13 cellular contexts compared by ENCODE assay signal in the genomic region with DNA sequence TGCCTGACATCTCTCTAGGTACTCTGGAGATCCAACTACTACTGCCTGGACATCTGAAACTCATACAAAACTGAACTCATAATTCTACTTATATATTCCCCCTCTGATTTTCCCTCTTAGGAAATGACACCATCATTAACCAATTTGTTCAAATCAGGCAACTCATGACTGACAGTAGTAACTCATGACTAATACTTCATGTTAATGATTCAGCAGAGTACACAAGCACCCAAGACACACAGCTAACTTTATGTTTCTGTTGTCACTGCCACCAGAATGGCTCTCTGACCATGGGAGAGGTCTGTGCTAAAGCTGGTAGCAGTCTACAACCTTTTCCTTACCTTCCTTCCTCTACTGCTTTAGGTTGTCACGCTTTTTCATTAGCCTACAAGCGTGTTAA.
DNase-seq lines count a peak whose midpoint lies in the region; ATAC-seq and TF ChIP-seq lines count a peak whose summit lies in the region.
"Had no signal": no experiment of that assay in that cellular context is flagged by ENCODE, and none has a peak within 500 bp of the region (broad histone marks: within the 10 kb centered on the region; RNA-seq: fewer than 3 reads in every experiment).

No MANE protein-coding gene starts in this region.

- WGBS in gastroesophageal sphincter (ENCODE audit: low coverage in 1 of 2), 2 donors, result 90 to 97% methylated on average over 2 of the region's 2 CpGs

- TF ChIP-seq EP300 in gastroesophageal sphincter (IDR thresholded peaks at IDR 0.05), result no peak

- H3K36me3 Mint-ChIP-seq in central memory CD8-positive, alpha-beta T cell (ENCODE audit: insufficient read depth), result peaks cover 50% of the 10 kb centered on the region

- peak; percentile 60 for DNase-seq in Caki2 (ENCODE audit: low read depth)
- DNase-seq in HS-5 (ENCODE audit: low read depth), result peak; percentile 22
- DNase-seq in central memory CD8-positive, alpha-beta T cell (ENCODE audit: low spot score in 2 of 2), result no peak
- DNase-seq in myocyte (ENCODE audit: low read depth), result peak; percentile 8
- no peak for DNase-seq in GM19240 (ENCODE audit: insufficient read length, low spot score)
- no peak for DNase-seq in iPS-NIHi7 (ENCODE audit: extremely low spot score)
- no peak for DNase-seq in stimulated activated CD4-positive, alpha-beta T cell treated with anti-CD3 and anti-CD28 coated beads, Interleukin-4, amount 100 ng/mL, for 24 hours
- DNase-seq: activated CD4-positive, CD25-positive, alpha-beta regulatory T cell; CD4-positive, CD25-positive, alpha-beta regulatory T cell; gastrocnemius medialis; stimulated activated CD4-positive, alpha-beta T cell treated with anti-CD3 and anti-CD28 coated beads, Interleukin-2, amount 100 ng/mL, for 24 hours; stimulated activated naive CD4-positive, alpha-beta T cell had no signal

- no peaks in the 10 kb centered on the region for H3K27me3 Mint-ChIP-seq in central memory CD8-positive, alpha-beta T cell
- H3K27me3 Mint-ChIP-seq: CD4-positive, CD25-positive, alpha-beta regulatory T cell had no signal

- no peaks in the 10 kb centered on the region for H3K4me1 ChIP-seq in gastroesophageal sphincter
- H3K4me1 ChIP-seq: gastrocnemius medialis had no signal

- no peaks in the 10 kb centered on the region for H3K27me3 ChIP-seq in gastroesophageal sphincter
- H3K27me3 ChIP-seq: gastrocnemius medialis had no signal

- H3K4me3 ChIP-seq in gastroesophageal sphincter, result no peak overlapping the region
- H3K4me3 ChIP-seq: gastrocnemius medialis had no signal

- H3K4me1 Mint-ChIP-seq in central memory CD8-positive, alpha-beta T cell, result peaks cover 9% of the 10 kb centered on the region

- no peak for TF ChIP-seq POLR2A in gastroesophageal sphincter (IDR thresholded peaks at IDR 0.05)

- no peak overlapping the region for H3K4me3 Mint-ChIP-seq in central memory CD8-positive, alpha-beta T cell
- H3K4me3 Mint-ChIP-seq: CD4-positive, CD25-positive, alpha-beta regulatory T cell had no signal

- ATAC-seq in central memory CD8-positive, alpha-beta T cell (replicated peaks; ENCODE audit: extremely low read depth, poor library complexity, severe bottlenecking), result no peak
- no peak for ATAC-seq in gastroesophageal sphincter
- ATAC-seq: gastrocnemius medialis had no signal

- in situ Hi-C loops in Caki2 (cut with HindIII; ENCODE audit: low pct_unique_long_range_greater_than_20kb, low sequenced_read_pairs), result no loop called here

- peaks cover 0 to 98% of the 10 kb centered on the region in 2 donors for H3K36me3 ChIP-seq in gastroesophageal sphincter

- peak overlapping the region; percentile 3 for H3K27ac Mint-ChIP-seq in central memory CD8-positive, alpha-beta T cell (ENCODE audit: low read depth)

- H3K27ac ChIP-seq in gastroesophageal sphincter, result no peak overlapping the region

- TF ChIP-seq CTCF in gastroesophageal sphincter (IDR thresholded peaks at IDR 0.05), result no peak

- no peaks in the 10 kb centered on the region for H3K9me3 ChIP-seq in gastroesophageal sphincter
- H3K9me3 ChIP-seq: gastrocnemius medialis had no signal

- no peaks in the 10 kb centered on the region for H3K9me3 Mint-ChIP-seq in central memory CD8-positive, alpha-beta T cell

Comparison
In these comparisons a context has a peak if more than half of its experiments do, and no peak if none do; other contexts are left out.
1. DNase-seq: peak in Caki2 (single experiment), HS-5 (single experiment) and myocyte (single experiment); none in central memory CD8-positive, alpha-beta T cell (0 of 2), GM19240 (single experiment), iPS-NIHi7 (single experiment) and stimulated activated CD4-positive, alpha-beta T cell treated with anti-CD3 and anti-CD28 coated beads, Interleukin-4, amount 100 ng/mL, for 24 hours (single experiment).